41 cellular contexts compared by ENCODE assay signal in genomic region chr15:95581595-95581994, GRCh38.
"Had no signal": no experiment of that assay in that cellular context is flagged by ENCODE, and none has a peak within 500 bp of the region (broad histone marks: within the 10 kb centered on the region; RNA-seq: fewer than 3 reads in every experiment).

No MANE protein-coding gene starts in this region.

- H3K36me3 Mint-ChIP-seq: activated naive CD4-positive, alpha-beta T cell treated with anti-CD3 and anti-CD28 coated beads, Interleukin-2, amount 10 ng/mL, durations not matched to agents 7 days and 5 days; activated naive CD4-positive, alpha-beta T cell treated with anti-CD3 and anti-CD28 coated beads, Interleukin-2, amount 50 U/mL, for 24 hours; activated naive CD8-positive, alpha-beta T cell; activated naive CD8-positive, alpha-beta T cell treated with anti-CD3 and anti-CD28 coated beads for 36 hours; brain had no signal

- H3K4me1 ChIP-seq: adrenal gland, ascending aorta, body of pancreas, breast epithelium had no signal

- DNase-seq: activated effector memory CD4-positive, alpha-beta T cell treated with anti-CD3 and anti-CD28 coated beads, Interleukin-2, amount 50 U/mL, for 16 hours; activated effector memory CD4-positive, alpha-beta T cell treated with Interleukin-2 at 50 U/mL for 16 hours; activated gamma-delta T cell; activated gamma-delta T cell treated with Interleukin-2 at 50 U/mL for 16 hours; activated naive CD4-positive, alpha-beta T cell; activated naive CD4-positive, alpha-beta T cell treated with anti-CD3 and anti-CD28 coated beads for 36 hours; activated naive CD4-positive, alpha-beta T cell treated with anti-CD3 and anti-CD28 coated beads, Interleukin-2, amount 10 ng/mL, durations not matched to agents 7 days and 5 days; activated naive CD4-positive, alpha-beta T cell treated with anti-CD3 and anti-CD28 coated beads, Interleukin-2, amount 50 U/mL, for 16 hours; activated naive CD4-positive, alpha-beta T cell treated with Interleukin-2 at 50 U/mL for 16 hours; activated naive CD8-positive, alpha-beta T cell treated with anti-CD3 and anti-CD28 coated beads for 36 hours; activated naive CD8-positive, alpha-beta T cell treated with anti-CD3 and anti-CD28 coated beads, Interleukin-2, amount 10 ng/mL, durations not matched to agents 7 days and 5 days; activated naive CD8-positive, alpha-beta T cell treated with anti-CD3 and anti-CD28 coated beads, Interleukin-2, amount 50 U/mL, for 24 hours; activated T-cell treated with anti-CD3 and anti-CD28 coated beads for 4 hours; activated T-cell treated with anti-CD3 and anti-CD28 coated beads, Interleukin-2, amount 50 U/mL, for 1 hour; activated T-cell treated with anti-CD3 and anti-CD28 coated beads, Interleukin-2, amount 50 U/mL, for 24 hours; activated T-cell treated with anti-CD3 and anti-CD28 coated beads, Interleukin-2, amount 50 U/mL, for 4 hours; activated T-cell treated with anti-CD3 and anti-CD28 coated beads, Interleukin-2, amount 50 U/mL, for 48 hours; activated T-cell treated with anti-CD3 and anti-CD28 coated beads, Interleukin-2, amount 50 U/mL, for 72 hours; adrenal gland; amniotic stem cell; amygdala; anterior cingulate cortex; aorta; body of pancreas; brain microvascular endothelial cell; caudate nucleus; central memory CD4-positive, alpha-beta T cell; cerebellar nuclear complex had no signal

- H3K9me3 ChIP-seq: adrenal gland, ascending aorta, body of pancreas, breast epithelium had no signal

- H3K4me3 ChIP-seq: adrenal gland, ascending aorta, body of pancreas, breast epithelium, cardiac muscle cell had no signal

- H3K9me3 Mint-ChIP-seq: activated naive CD4-positive, alpha-beta T cell treated with anti-CD3 and anti-CD28 coated beads for 36 hours; activated naive CD4-positive, alpha-beta T cell treated with anti-CD3 and anti-CD28 coated beads, Interleukin-2, amount 10 ng/mL, durations not matched to agents 7 days and 5 days; activated naive CD8-positive, alpha-beta T cell treated with anti-CD3 and anti-CD28 coated beads for 36 hours; activated T-cell treated with anti-CD3 and anti-CD28 coated beads, Interleukin-2, amount 50 U/mL, for 24 hours; activated T-helper 1 cell treated with anti-CD3 and anti-CD28 coated beads, Interleukin-12 subunit alpha, Interleukin-12 subunit beta, Interleukin-2, Interleukin-4 antibody, amounts not matched to agents 30 ng/mL and 10 ng/mL and 1 ng/mL, durations not matched to agents 14 hours and 24 hours and 36 hours; activated T-helper 2 cell treated with anti-CD3 and anti-CD28 coated beads, Interferon-gamma antibody, Interleukin-2, Interleukin-4, amounts not matched to agents 10 μg/mL and 5 μg/mL and 100 μg/mL, durations not matched to agents 14 hours and 24 hours and 36 hours; central memory CD8-positive, alpha-beta T cell had no signal

- H3K27ac ChIP-seq: adrenal gland, ascending aorta, body of pancreas, brain microvascular endothelial cell, breast epithelium, cardiac muscle cell had no signal

- H3K4me3 Mint-ChIP-seq: activated naive CD4-positive, alpha-beta T cell treated with anti-CD3 and anti-CD28 coated beads for 36 hours; activated naive CD4-positive, alpha-beta T cell treated with anti-CD3 and anti-CD28 coated beads, Interleukin-2, amount 10 ng/mL, durations not matched to agents 7 days and 5 days; activated naive CD4-positive, alpha-beta T cell treated with anti-CD3 and anti-CD28 coated beads, Interleukin-2, amount 50 U/mL, for 24 hours; activated naive CD8-positive, alpha-beta T cell; activated naive CD8-positive, alpha-beta T cell treated with anti-CD3 and anti-CD28 coated beads for 36 hours; activated naive CD8-positive, alpha-beta T cell treated with anti-CD3 and anti-CD28 coated beads, Interleukin-2, amount 10 ng/mL, durations not matched to agents 7 days and 5 days; activated naive CD8-positive, alpha-beta T cell treated with anti-CD3 and anti-CD28 coated beads, Interleukin-2, amount 50 U/mL, for 24 hours; activated T-cell treated with anti-CD3 and anti-CD28 coated beads, Interleukin-2, amount 50 U/mL, for 24 hours; activated T-cell treated with anti-CD3 and anti-CD28 coated beads, Interleukin-2, amount 50 U/mL, for 4 hours; activated T-cell treated with anti-CD3 and anti-CD28 coated beads, Interleukin-2, amount 50 U/mL, for 72 hours; activated T-helper 1 cell treated with anti-CD3 and anti-CD28 coated beads, Interleukin-12 subunit alpha, Interleukin-12 subunit beta, Interleukin-2, Interleukin-4 antibody, amounts not matched to agents 30 ng/mL and 10 ng/mL and 1 ng/mL, durations not matched to agents 14 hours and 24 hours and 36 hours; activated T-helper 17 cell treated with anti-CD3 and anti-CD28 coated beads, Interleukin-2, amount 50 U/mL, for 72 hours; brain; central memory CD8-positive, alpha-beta T cell had no signal

- H3K27me3 Mint-ChIP-seq: activated naive CD4-positive, alpha-beta T cell treated with anti-CD3 and anti-CD28 coated beads, Interleukin-2, amount 10 ng/mL, durations not matched to agents 7 days and 5 days had no signal

- H3K27me3 ChIP-seq: adrenal gland, ascending aorta, body of pancreas, brain microvascular endothelial cell, breast epithelium, cardiac muscle cell had no signal

- FAIRE-seq: astrocyte, bronchial epithelial cell had no signal

- H3K27ac Mint-ChIP-seq: activated naive CD4-positive, alpha-beta T cell treated with anti-CD3 and anti-CD28 coated beads for 36 hours; activated naive CD4-positive, alpha-beta T cell treated with anti-CD3 and anti-CD28 coated beads, Interleukin-2, amount 10 ng/mL, durations not matched to agents 7 days and 5 days; activated naive CD4-positive, alpha-beta T cell treated with anti-CD3 and anti-CD28 coated beads, Interleukin-2, amount 50 U/mL, for 24 hours; activated naive CD4-positive, alpha-beta T cell treated with anti-CD3 and anti-CD28 coated beads, Interleukin-2, amount 50 U/mL, for 72 hours; activated naive CD8-positive, alpha-beta T cell; activated naive CD8-positive, alpha-beta T cell treated with anti-CD3 and anti-CD28 coated beads for 36 hours; activated naive CD8-positive, alpha-beta T cell treated with anti-CD3 and anti-CD28 coated beads, Interleukin-2, amount 10 ng/mL, durations not matched to agents 7 days and 5 days; activated naive CD8-positive, alpha-beta T cell treated with anti-CD3 and anti-CD28 coated beads, Interleukin-2, amount 50 U/mL, for 24 hours; activated T-cell treated with anti-CD3 and anti-CD28 coated beads, Interleukin-2, amount 50 U/mL, for 24 hours; activated T-cell treated with anti-CD3 and anti-CD28 coated beads, Interleukin-2, amount 50 U/mL, for 72 hours; activated T-helper 1 cell treated with anti-CD3 and anti-CD28 coated beads, Interleukin-12 subunit alpha, Interleukin-12 subunit beta, Interleukin-2, Interleukin-4 antibody, amounts not matched to agents 30 ng/mL and 10 ng/mL and 1 ng/mL, durations not matched to agents 14 hours and 24 hours and 36 hours; activated T-helper 17 cell treated with anti-CD3 and anti-CD28 coated beads, Interleukin-2, amount 50 U/mL, for 72 hours; activated T-helper 2 cell treated with anti-CD3 and anti-CD28 coated beads, Interferon-gamma antibody, Interleukin-2, Interleukin-4, amounts not matched to agents 10 μg/mL and 5 μg/mL and 100 μg/mL, durations not matched to agents 14 hours and 24 hours and 36 hours; brain had no signal

- H3K36me3 ChIP-seq: adrenal gland, ascending aorta, brain microvascular endothelial cell, breast epithelium, cardiac muscle cell had no signal

- H3K4me1 Mint-ChIP-seq: activated naive CD4-positive, alpha-beta T cell treated with anti-CD3 and anti-CD28 coated beads, Interleukin-2, amount 10 ng/mL, durations not matched to agents 7 days and 5 days; activated naive CD4-positive, alpha-beta T cell treated with anti-CD3 and anti-CD28 coated beads, Interleukin-2, amount 50 U/mL, for 24 hours; activated naive CD8-positive, alpha-beta T cell treated with anti-CD3 and anti-CD28 coated beads for 36 hours; activated naive CD8-positive, alpha-beta T cell treated with anti-CD3 and anti-CD28 coated beads, Interleukin-2, amount 10 ng/mL, durations not matched to agents 7 days and 5 days; activated naive CD8-positive, alpha-beta T cell treated with anti-CD3 and anti-CD28 coated beads, Interleukin-2, amount 50 U/mL, for 24 hours; activated T-helper 17 cell treated with anti-CD3 and anti-CD28 coated beads, Interleukin-2, amount 50 U/mL, for 72 hours; central memory CD8-positive, alpha-beta T cell had no signal

- ATAC-seq: activated naive CD4-positive, alpha-beta T cell treated with anti-CD3 and anti-CD28 coated beads, Interleukin-2, amount 50 U/mL, for 72 hours; activated naive CD8-positive, alpha-beta T cell treated with anti-CD3 and anti-CD28 coated beads, Interleukin-2, amount 50 U/mL, for 24 hours; activated T-cell treated with anti-CD3 and anti-CD28 coated beads, Interleukin-2, amount 50 U/mL, for 4 hours; activated T-cell treated with anti-CD3 and anti-CD28 coated beads, Interleukin-2, amount 50 U/mL, for 72 hours; activated T-helper 17 cell treated with anti-CD3 and anti-CD28 coated beads, Interleukin-2, amount 50 U/mL, for 72 hours; body of pancreas had no signal
